Comparison of ENCODE assay signal across 8 cellular contexts in the genomic region with DNA sequence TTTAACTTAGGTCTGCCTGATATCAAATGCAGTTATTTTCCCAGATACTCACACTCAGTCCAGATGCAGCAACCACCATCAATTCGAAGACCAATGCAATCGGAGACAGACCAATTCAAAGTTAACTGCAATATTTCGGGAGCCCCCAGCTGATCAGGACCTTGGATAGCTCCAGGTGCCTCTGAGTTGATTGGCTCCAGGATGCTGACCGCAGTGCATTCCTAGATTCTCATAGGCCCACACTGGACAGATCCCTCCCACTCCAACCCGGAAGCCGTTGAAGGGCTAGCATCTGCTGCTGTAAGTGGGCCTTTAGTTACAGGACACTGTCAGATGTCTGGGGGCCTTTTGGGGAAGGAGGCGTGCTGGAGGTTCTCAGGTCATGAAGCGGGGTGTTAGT.
DNase-seq lines count a peak whose midpoint lies in the region; ATAC-seq and TF ChIP-seq lines count a peak whose summit lies in the region.

No MANE protein-coding gene starts in this region.

- no peak for TF ChIP-seq CTCF in suprapubic skin (IDR thresholded peaks at IDR 0.05)

- peaks cover 7% of the 10 kb centered on the region for H3K27me3 Mint-ChIP-seq in activated T-helper 2 cell treated with anti-CD3 and anti-CD28 coated beads, Interferon-gamma antibody, Interleukin-2, Interleukin-4, amounts not matched to agents 10 μg/mL and 5 μg/mL and 100 μg/mL, durations not matched to agents 14 hours and 24 hours and 36 hours (ENCODE audit: low read depth)

- no peaks in the 10 kb centered on the region for H3K4me1 Mint-ChIP-seq in activated T-helper 2 cell treated with anti-CD3 and anti-CD28 coated beads, Interferon-gamma antibody, Interleukin-2, Interleukin-4, amounts not matched to agents 10 μg/mL and 5 μg/mL and 100 μg/mL, durations not matched to agents 14 hours and 24 hours and 36 hours (ENCODE audit: low read depth)
- no peaks in the 10 kb centered on the region for H3K4me1 Mint-ChIP-seq in stimulated activated effector memory CD8-positive, alpha-beta T cell treated with anti-CD3 and anti-CD28 coated beads, Interleukin-12 subunit alpha, Interleukin-12 subunit beta, amount 100 ng/mL, for 72 hours

- no peak overlapping the region for H3K27ac Mint-ChIP-seq in activated T-helper 2 cell treated with anti-CD3 and anti-CD28 coated beads, Interferon-gamma antibody, Interleukin-2, Interleukin-4, amounts not matched to agents 10 μg/mL and 5 μg/mL and 100 μg/mL, durations not matched to agents 14 hours and 24 hours and 36 hours
- H3K27ac Mint-ChIP-seq in stimulated activated effector memory CD8-positive, alpha-beta T cell treated with anti-CD3 and anti-CD28 coated beads, Interleukin-12 subunit alpha, Interleukin-12 subunit beta, amount 100 ng/mL, for 72 hours = no peak overlapping the region

- no peaks in the 10 kb centered on the region for H3K4me1 ChIP-seq in suprapubic skin

- TF ChIP-seq EP300 in suprapubic skin (IDR thresholded peaks at IDR 0.05) = no peak

- H3K36me3 Mint-ChIP-seq in activated T-helper 2 cell treated with anti-CD3 and anti-CD28 coated beads, Interferon-gamma antibody, Interleukin-2, Interleukin-4, amounts not matched to agents 10 μg/mL and 5 μg/mL and 100 μg/mL, durations not matched to agents 14 hours and 24 hours and 36 hours (ENCODE audit: low read depth) = no peaks in the 10 kb centered on the region
- H3K36me3 Mint-ChIP-seq in stimulated activated effector memory CD8-positive, alpha-beta T cell treated with anti-CD3 and anti-CD28 coated beads, Interleukin-12 subunit alpha, Interleukin-12 subunit beta, amount 100 ng/mL, for 72 hours = peaks cover 6% of the 10 kb centered on the region

- H3K27ac ChIP-seq in suprapubic skin = no peak overlapping the region

- peak; percentile 58 for ATAC-seq in GM18502 (IDR thresholded peaks at IDR 0.05; ENCODE audit: poor library complexity, unreplicated experiment)
- peak; percentile 49 for ATAC-seq in stimulated activated effector memory CD8-positive, alpha-beta T cell treated with anti-CD3 and anti-CD28 coated beads, Interleukin-12 subunit alpha, Interleukin-12 subunit beta, amount 100 ng/mL, for 72 hours
- no peak for ATAC-seq in GM21786 (IDR thresholded peaks at IDR 0.05; ENCODE audit: unreplicated experiment)

- intact Hi-C loops in activated T-helper 2 cell treated with anti-CD3 and anti-CD28 coated beads, Interferon-gamma antibody, Interleukin-2, Interleukin-4, amounts not matched to agents 10 μg/mL and 5 μg/mL and 100 μg/mL, durations not matched to agents 14 hours and 24 hours and 36 hours (cut with micrococcal nuclease) = no loop called here

- H3K36me3 ChIP-seq in suprapubic skin = no peaks in the 10 kb centered on the region

- H3K4me3 ChIP-seq in suprapubic skin = no peak overlapping the region

- 26% methylated on average over 7 of the region's 8 CpGs for WGBS in suprapubic skin

- peaks cover 6% of the 10 kb centered on the region for H3K27me3 ChIP-seq in suprapubic skin

- no peak overlapping the region for H3K4me3 Mint-ChIP-seq in activated T-helper 2 cell treated with anti-CD3 and anti-CD28 coated beads, Interferon-gamma antibody, Interleukin-2, Interleukin-4, amounts not matched to agents 10 μg/mL and 5 μg/mL and 100 μg/mL, durations not matched to agents 14 hours and 24 hours and 36 hours (ENCODE audit: low read depth)
- H3K4me3 Mint-ChIP-seq in stimulated activated effector memory CD8-positive, alpha-beta T cell treated with anti-CD3 and anti-CD28 coated beads, Interleukin-12 subunit alpha, Interleukin-12 subunit beta, amount 100 ng/mL, for 72 hours = no peak overlapping the region

- H3K9me3 Mint-ChIP-seq in activated T-helper 2 cell treated with anti-CD3 and anti-CD28 coated beads, Interferon-gamma antibody, Interleukin-2, Interleukin-4, amounts not matched to agents 10 μg/mL and 5 μg/mL and 100 μg/mL, durations not matched to agents 14 hours and 24 hours and 36 hours = no peaks in the 10 kb centered on the region
- H3K9me3 Mint-ChIP-seq in stimulated activated effector memory CD8-positive, alpha-beta T cell treated with anti-CD3 and anti-CD28 coated beads, Interleukin-12 subunit alpha, Interleukin-12 subunit beta, amount 100 ng/mL, for 72 hours = no peaks in the 10 kb centered on the region

- peak; percentile 78 for DNase-seq in NCI-H1048 (lab: John Stamatoyannopoulos, UW)
- peak; percentile 58 for DNase-seq in activated T-helper 2 cell treated with anti-CD3 and anti-CD28 coated beads, Interferon-gamma antibody, Interleukin-2, Interleukin-4, amounts not matched to agents 10 μg/mL and 5 μg/mL and 100 μg/mL, durations not matched to agents 14 hours and 24 hours and 36 hours (ENCODE audit: low spot score)
- DNase-seq in iPS-NIHi7 (ENCODE audit: extremely low spot score) = peak; percentile 99
- peak; percentile 9 to 53 for DNase-seq in stimulated activated effector memory CD8-positive, alpha-beta T cell treated with anti-CD3 and anti-CD28 coated beads, Interleukin-12 subunit alpha, Interleukin-12 subunit beta, amount 100 ng/mL, for 72 hours (ENCODE audit: low spot score in 2 of 2)
- no peak for DNase-seq in NCI-H2081 treated with DMSO at 0.1 percent for 48 hours (lab: John Stamatoyannopoulos, UW)
- DNase-seq in suprapubic skin (ENCODE audit: low spot score in 2 of 2) = no peak

- H3K9me3 ChIP-seq in suprapubic skin = no peaks in the 10 kb centered on the region

- TF ChIP-seq POLR2A in suprapubic skin (IDR thresholded peaks at IDR 0.05) = no peak

Comparison
In these comparisons a context has a peak if more than half of its experiments do, and no peak if none do; other contexts are left out.
1. DNase-seq: peak in NCI-H1048 (single experiment), activated T-helper 2 cell treated with anti-CD3 and anti-CD28 coated beads, Interferon-gamma antibody, Interleukin-2, Interleukin-4, amounts not matched to agents 10 μg/mL and 5 μg/mL and 100 μg/mL, durations not matched to agents 14 hours and 24 hours and 36 hours (single experiment), iPS-NIHi7 (single experiment) and stimulated activated effector memory CD8-positive, alpha-beta T cell treated with anti-CD3 and anti-CD28 coated beads, Interleukin-12 subunit alpha, Interleukin-12 subunit beta, amount 100 ng/mL, for 72 hours (2 of 2); none in NCI-H2081 treated with DMSO at 0.1 percent for 48 hours (single experiment) and suprapubic skin (0 of 2).